Comparison of ENCODE assay signal across 8 cellular contexts in genomic region chr17:7219434-7219811, GRCh38. TPM values are rescaled to one million over a fixed set of nuclear protein-coding genes. Genes with fewer than 3 reads are reported as not detected.
A peak's percentile ranks its signal among the peaks of the same experiment; 100 is the strongest.
DNase-seq lines count a peak whose midpoint lies in the region; ATAC-seq, FAIRE-seq and TF ChIP-seq lines count a peak whose summit lies in the region.

No MANE protein-coding gene starts in this region.

- H3K9ac ChIP-seq in HepG2 (ENCODE audit: insufficient read depth, low read depth, low read length), result peak overlapping the region; percentile 90

- peak overlapping the region; percentile 98 for H3K4me3 Mint-ChIP-seq in activated CD4-positive, alpha-beta T cell treated with anti-CD3 and anti-CD28 coated beads, Interleukin-2, amount 10 ng/mL, durations not matched to agents 24 days and 14 days

- H3K4me1 ChIP-seq in ascending aorta (peaks cover 23 to 40% of the 10 kb centered on the region in 2 donors), HepG2 (ENCODE audit: insufficient read depth, low read length) (peaks cover 67% of the 10 kb centered on the region), thoracic aorta (ENCODE audit: control insufficient read depth in 1 of 2, low read depth in 2 of 2) (peaks cover 29 to 54% of the 10 kb centered on the region in 2 donors)

- no peak for DNase-seq in activated CD4-positive, alpha-beta T cell treated with anti-CD3 and anti-CD28 coated beads, Interleukin-2, amount 10 ng/mL, durations not matched to agents 24 days and 14 days
- no peak for DNase-seq in activated CD4-positive, alpha-beta T cell treated with anti-CD3 and anti-CD28 coated beads, Interleukin-2, amount 50 U/mL, for 1 hour
- DNase-seq in ascending aorta (ENCODE audit: low spot score in 2 of 2) (no peak), HepG2 (ENCODE audit: low spot score) (no peak), thoracic aorta (ENCODE audit: low spot score) (no peak), NCI-H1105 (lab: John Stamatoyannopoulos, UW) (no peak), midbrain (lab: John Stamatoyannopoulos, UW) (no peak)
- DNase-seq in activated CD4-positive, CD25-positive, alpha-beta regulatory T cell (lab: John Stamatoyannopoulos, UW), result no peak

- BruUV-seq in HepG2 (replicated peaks; lab: Mats Ljungman, UMichigan), result no TSS peak

- peak overlapping the region; percentile 68 for H2AFZ ChIP-seq in HepG2 (ENCODE audit: low read length)

- TF ChIP-seq POLR2A in HepG2 (IDR thresholded peaks at IDR 0.05; ENCODE audit: insufficient read depth in 1 of 2, low read depth in 2 of 2, low read length in 2 of 2), result no peak

- FAIRE-seq in HepG2 (lab: Jason Lieb, UNC), result no peak

- ATAC-seq in HepG2 (no peak; the same call in 1 of the 3 replicates), thoracic aorta (ENCODE audit: insufficient number of reproducible peaks, low FRiP score, low read depth) (no peak)

- H3K4me1 Mint-ChIP-seq in activated CD4-positive, alpha-beta T cell treated with anti-CD3 and anti-CD28 coated beads, Interleukin-2, amount 10 ng/mL, durations not matched to agents 24 days and 14 days, result peaks cover 56% of the 10 kb centered on the region

- H3K36me3 Mint-ChIP-seq in activated CD4-positive, alpha-beta T cell treated with anti-CD3 and anti-CD28 coated beads, Interleukin-2, amount 10 ng/mL, durations not matched to agents 24 days and 14 days (ENCODE audit: low read depth), result peaks cover 21% of the 10 kb centered on the region

- H3K4me3 ChIP-seq in ascending aorta (peak overlapping the region; percentile 81 to 98), HepG2 (replicated peaks in 1 of 3; ENCODE audit: insufficient read depth in 1 of 3, low read depth in 2 of 3, low read length in 3 of 3) (peak overlapping the region; percentile 73 to 93 (median 90)), thoracic aorta (peak overlapping the region; percentile 83)

- CTCF ChIA-PET in HepG2 (lab: Yijun Ruan, JAX; ENCODE audit: low intra/inter-chr PET ratio, low total read pairs), result no interaction called here

- WGBS in HepG2 (ENCODE audit: low lambda C conversion rate), result under 1% methylated on average over 9 of the region's 10 CpGs

- peak overlapping the region; percentile 99 for H3K4me2 ChIP-seq in HepG2 (ENCODE audit: low read depth, low read length)

- no peak for TF ChIP-seq RAD21 in HepG2 (CRISPR knock-in tag; IDR thresholded peaks at IDR 0.05)

- POLR2A ChIA-PET in HepG2 (lab: Yijun Ruan, JAX), result interaction anchor here (0.8 to 6.8 kb wide), 22 partner anchors 10 to 184 kb away, joined by 3 to 140 read pairs (median 8); partner anchors contain the start of genes ASGR1, ASGR2, CTDNEP1 and DVL2

- H3K27ac Mint-ChIP-seq in activated CD4-positive, alpha-beta T cell treated with anti-CD3 and anti-CD28 coated beads, Interleukin-2, amount 10 ng/mL, durations not matched to agents 24 days and 14 days, result peak overlapping the region; percentile 97

- intact Hi-C loops in activated CD4-positive, alpha-beta T cell treated with anti-CD3 and anti-CD28 coated beads, Interleukin-2, amount 10 ng/mL, durations not matched to agents 24 days and 14 days (cut with micrococcal nuclease), result loop anchor here (1.0 to 5.0 kb wide), 2 partner anchors 15 to 218 kb away; partner anchors contain the start of genes DVL2, FGF11 and TMEM102
- intact Hi-C loops in ascending aorta (cut with DNase I), result loop anchor here (1.0 to 10.0 kb wide), 2 partner anchors 20 to 615 kb away; partner anchors contain the start of genes KDM6B and PHF23
- intact Hi-C loops in HepG2 (cut with micrococcal nuclease; ENCODE audit: unreplicated experiment), result no loop called here

- H3K27ac ChIP-seq in ascending aorta (peak overlapping the region; percentile 96 to 100), HepG2 (ENCODE audit: extremely low read length, insufficient read depth, low read length) (peak overlapping the region; percentile 96), thoracic aorta (peak overlapping the region; percentile 89 to 90)

- peaks cover 14% of the 10 kb centered on the region for H3K79me2 ChIP-seq in HepG2 (ENCODE audit: insufficient read depth, low read length)

- no peak for TF ChIP-seq CTCF in ascending aorta (IDR thresholded peaks at IDR 0.05)
- TF ChIP-seq CTCF in HepG2 (CRISPR knock-in tag; IDR thresholded peaks at IDR 0.05), result no peak
- no peak for TF ChIP-seq CTCF in thoracic aorta (IDR thresholded peaks at IDR 0.05)

- H3K36me3 ChIP-seq in ascending aorta (peaks cover 25 to 26% of the 10 kb centered on the region in 2 donors), HepG2 (replicated peaks in 1 of 2; ENCODE audit: control insufficient read depth in 1 of 2, insufficient read depth in 2 of 2, low read length in 2 of 2) (peaks cover 5 to 34% of the 10 kb centered on the region in 2 experiments; a peak in 4 of 5 replicates), thoracic aorta (peaks cover 9% of the 10 kb centered on the region)

- H3K27me3 Mint-ChIP-seq in activated CD4-positive, alpha-beta T cell treated with anti-CD3 and anti-CD28 coated beads, Interleukin-2, amount 10 ng/mL, durations not matched to agents 24 days and 14 days, result peaks cover 2% of the 10 kb centered on the region

- H3K9me3 ChIP-seq in ascending aorta, result no peaks in the 10 kb centered on the region
- H3K9me3 ChIP-seq in HepG2 (ENCODE audit: low read length), result no peaks in the 10 kb centered on the region
- no peaks in the 10 kb centered on the region for H3K9me3 ChIP-seq in thoracic aorta

- no peaks in the 10 kb centered on the region for H3K27me3 ChIP-seq in ascending aorta
- H3K27me3 ChIP-seq in HepG2 (ENCODE audit: control insufficient read depth in 1 of 2, insufficient read depth in 2 of 2, low read length in 2 of 2), result peaks cover 0 to 4% of the 10 kb centered on the region in 2 experiments; a peak in 2 of 5 replicates
- no peaks in the 10 kb centered on the region for H3K27me3 ChIP-seq in thoracic aorta (replicated peaks; ENCODE audit: insufficient read depth)

- in situ Hi-C loops in HepG2 (cut with HindIII; ENCODE audit: extremely low pct_ligation_motif_present, low pct_unique_long_range_greater_than_20kb), result loop anchor here (5.0 kb wide), 1 partner anchor 42 kb away; the partner anchor contains the start of gene ASGR1

- TF ChIP-seq EP300 in HepG2 (IDR thresholded peaks at IDR 0.05; ENCODE audit: low read depth in 2 of 2, low read length in 2 of 2) (no peak), HepG2 (CRISPR knock-in tag; IDR thresholded peaks at IDR 0.05; ENCODE audit: borderline replicate concordance) (no peak)

- no peaks in the 10 kb centered on the region for H3K9me3 Mint-ChIP-seq in activated CD4-positive, alpha-beta T cell treated with anti-CD3 and anti-CD28 coated beads, Interleukin-2, amount 10 ng/mL, durations not matched to agents 24 days and 14 days

- H4K20me1 ChIP-seq in HepG2 (ENCODE audit: insufficient read depth, low read length), result peaks cover 10% of the 10 kb centered on the region; the same call in 1 of the 2 replicates

RNA-seq across cellular contexts. Expression of gene DLG4, which starts 0.2 kb away (rescaled TPM):
- total RNA-seq in activated CD4-positive, alpha-beta T cell treated with anti-CD3 and anti-CD28 coated beads, Interleukin-2, amount 10 ng/mL, durations not matched to agents 24 days and 14 days, result 12.4 and 14.0 TPM in 2 replicates
- total RNA-seq in ascending aorta (34.9 TPM), HepG2 (2016; rRNA removed; fragmentation: Illumina TruSeq; extraction: Trizol) (0.25 and 0.71 TPM in 2 replicates), thoracic aorta (10 to 100 TPM; 14.0 to 14.8 TPM)
- under 0.01 TPM in 1 of 2 replicates, not detected in the other for total RNA-seq in HepG2 (2016; cell fraction: cytosol; rRNA removed; fragmentation: Illumina TruSeq; extraction: Trizol; ENCODE audit: low read depth)
- total RNA-seq in HepG2 (2016; cell fraction: insoluble cytoplasmic fraction; rRNA removed; fragmentation: Illumina TruSeq; extraction: Trizol), result 0.40 and 0.69 TPM in 2 replicates
- 0.40 and 0.52 TPM in 2 replicates for total RNA-seq in HepG2 (2016; cell fraction: membrane; rRNA removed; fragmentation: Illumina TruSeq; extraction: Trizol)
- total RNA-seq in HepG2 (2016; cell fraction: nucleus; rRNA removed; fragmentation: Illumina TruSeq; extraction: Trizol), result 1.3 and 1.6 TPM in 2 replicates
- 3.9 and 4.3 TPM in 2 replicates for polyA plus RNA-seq in HepG2 (2011; rRNA removed)
- polyA plus RNA-seq in HepG2 (2011; cell fraction: cytosol; rRNA removed), result 1.1 and 2.0 TPM in 2 replicates
- polyA plus RNA-seq in HepG2 (2011; cell fraction: nucleus; rRNA removed), result 22.1 and 26.3 TPM in 2 replicates
- polyA plus RNA-seq in HepG2 (2012), result 3.7 and 4.4 TPM in 2 replicates
- 0.18 and 0.33 TPM in 2 replicates for polyA plus RNA-seq in HepG2 (2016; cell fraction: cytosol; fragmentation: Illumina TruSeq; extraction: Trizol; ENCODE audit: low read depth)
- 0.32 and 0.49 TPM in 2 replicates for polyA plus RNA-seq in HepG2 (2016; cell fraction: insoluble cytoplasmic fraction; fragmentation: Illumina TruSeq; extraction: Trizol; ENCODE audit: low read depth)
- 0.53 and 0.70 TPM in 2 replicates for polyA plus RNA-seq in HepG2 (2016; cell fraction: membrane; fragmentation: Illumina TruSeq; extraction: Trizol; ENCODE audit: low read depth)
- 2.4 and 4.5 TPM in 2 replicates for polyA plus RNA-seq in HepG2 (2016; cell fraction: nucleus; fragmentation: Illumina TruSeq; extraction: Trizol; ENCODE audit: insufficient read depth, low read depth)
- polyA minus RNA-seq in HepG2 (2011; rRNA and poly(A)+ RNA removed; ENCODE audit: low replicate concordance), result 3.3 and 3.4 TPM in 2 replicates
- polyA minus RNA-seq in HepG2 (2011; cell fraction: cytosol; rRNA and poly(A)+ RNA removed), result 2.1 and 2.4 TPM in 2 replicates
- 4.0 and 4.2 TPM in 2 replicates for polyA minus RNA-seq in HepG2 (2011; cell fraction: nucleus; rRNA and poly(A)+ RNA removed)

RNA-seq across cellular contexts. Expression of gene ACADVL, which starts 0.3 kb away (rescaled TPM):
- total RNA-seq in activated CD4-positive, alpha-beta T cell treated with anti-CD3 and anti-CD28 coated beads, Interleukin-2, amount 10 ng/mL, durations not matched to agents 24 days and 14 days, result 244 and 267 TPM in 2 replicates
- total RNA-seq in ascending aorta (1,048 TPM), HepG2 (2016; rRNA removed; fragmentation: Illumina TruSeq; extraction: Trizol) (106 and 219 TPM in 2 replicates), thoracic aorta (100 to 1,000 TPM; 369 to 471 TPM)
- 29.7 and 32.3 TPM in 2 replicates for total RNA-seq in HepG2 (2016; cell fraction: cytosol; rRNA removed; fragmentation: Illumina TruSeq; extraction: Trizol; ENCODE audit: low read depth)
- 112 and 237 TPM in 2 replicates for total RNA-seq in HepG2 (2016; cell fraction: insoluble cytoplasmic fraction; rRNA removed; fragmentation: Illumina TruSeq; extraction: Trizol)
- total RNA-seq in HepG2 (2016; cell fraction: membrane; rRNA removed; fragmentation: Illumina TruSeq; extraction: Trizol), result 44.6 and 53.4 TPM in 2 replicates
- 207 and 230 TPM in 2 replicates for total RNA-seq in HepG2 (2016; cell fraction: nucleus; rRNA removed; fragmentation: Illumina TruSeq; extraction: Trizol)
- polyA plus RNA-seq in HepG2 (2011; rRNA removed), result 412 and 521 TPM in 2 replicates
- 135 and 196 TPM in 2 replicates for polyA plus RNA-seq in HepG2 (2011; cell fraction: cytosol; rRNA removed)
- 5,199 and 5,548 TPM in 2 replicates for polyA plus RNA-seq in HepG2 (2011; cell fraction: nucleus; rRNA removed)
- polyA plus RNA-seq in HepG2 (2012), result 315 and 441 TPM in 2 replicates
- 17.9 and 19.9 TPM in 2 replicates for polyA plus RNA-seq in HepG2 (2016; cell fraction: cytosol; fragmentation: Illumina TruSeq; extraction: Trizol; ENCODE audit: low read depth)
- polyA plus RNA-seq in HepG2 (2016; cell fraction: insoluble cytoplasmic fraction; fragmentation: Illumina TruSeq; extraction: Trizol; ENCODE audit: low read depth), result 93.8 and 107 TPM in 2 replicates
- polyA plus RNA-seq in HepG2 (2016; cell fraction: membrane; fragmentation: Illumina TruSeq; extraction: Trizol; ENCODE audit: low read depth), result 31.9 and 34.8 TPM in 2 replicates
- polyA plus RNA-seq in HepG2 (2016; cell fraction: nucleus; fragmentation: Illumina TruSeq; extraction: Trizol; ENCODE audit: insufficient read depth, low read depth), result 578 and 583 TPM in 2 replicates
- polyA minus RNA-seq in HepG2 (2011; rRNA and poly(A)+ RNA removed; ENCODE audit: low replicate concordance), result 253 and 530 TPM in 2 replicates
- polyA minus RNA-seq in HepG2 (2011; cell fraction: cytosol; rRNA and poly(A)+ RNA removed), result 79.8 and 87.7 TPM in 2 replicates
- polyA minus RNA-seq in HepG2 (2011; cell fraction: nucleus; rRNA and poly(A)+ RNA removed), result 354 and 373 TPM in 2 replicates

RNA-seq across cellular contexts. Expression of gene DVL2, which starts 14.9 kb away (rescaled TPM):
- total RNA-seq in activated CD4-positive, alpha-beta T cell treated with anti-CD3 and anti-CD28 coated beads, Interleukin-2, amount 10 ng/mL, durations not matched to agents 24 days and 14 days, result 71.1 and 77.7 TPM in 2 replicates
- total RNA-seq in ascending aorta (17.2 TPM), HepG2 (2016; rRNA removed; fragmentation: Illumina TruSeq; extraction: Trizol) (27.2 and 38.2 TPM in 2 replicates), thoracic aorta (10 to 100 TPM; 52.8 to 68.5 TPM)
- total RNA-seq in HepG2 (2016; cell fraction: cytosol; rRNA removed; fragmentation: Illumina TruSeq; extraction: Trizol; ENCODE audit: low read depth), result 37.2 and 38.8 TPM in 2 replicates
- total RNA-seq in HepG2 (2016; cell fraction: insoluble cytoplasmic fraction; rRNA removed; fragmentation: Illumina TruSeq; extraction: Trizol), result 22.7 and 41.3 TPM in 2 replicates
- 32.1 and 32.7 TPM in 2 replicates for total RNA-seq in HepG2 (2016; cell fraction: membrane; rRNA removed; fragmentation: Illumina TruSeq; extraction: Trizol)
- 38.1 and 39.7 TPM in 2 replicates for total RNA-seq in HepG2 (2016; cell fraction: nucleus; rRNA removed; fragmentation: Illumina TruSeq; extraction: Trizol)
- 5.7 and 7.0 TPM in 2 replicates for polyA plus RNA-seq in HepG2 (2011; rRNA removed)
- 4.7 and 6.4 TPM in 2 replicates for polyA plus RNA-seq in HepG2 (2011; cell fraction: cytosol; rRNA removed)
- polyA plus RNA-seq in HepG2 (2011; cell fraction: nucleus; rRNA removed), result 29.2 and 36.2 TPM in 2 replicates
- polyA plus RNA-seq in HepG2 (2012), result 20.0 and 24.6 TPM in 2 replicates
- 11.1 and 12.5 TPM in 2 replicates for polyA plus RNA-seq in HepG2 (2016; cell fraction: cytosol; fragmentation: Illumina TruSeq; extraction: Trizol; ENCODE audit: low read depth)
- polyA plus RNA-seq in HepG2 (2016; cell fraction: insoluble cytoplasmic fraction; fragmentation: Illumina TruSeq; extraction: Trizol; ENCODE audit: low read depth), result 22.5 and 26.2 TPM in 2 replicates
- 18.3 and 21.6 TPM in 2 replicates for polyA plus RNA-seq in HepG2 (2016; cell fraction: membrane; fragmentation: Illumina TruSeq; extraction: Trizol; ENCODE audit: low read depth)
- polyA plus RNA-seq in HepG2 (2016; cell fraction: nucleus; fragmentation: Illumina TruSeq; extraction: Trizol; ENCODE audit: insufficient read depth, low read depth), result 51.6 and 51.8 TPM in 2 replicates
- polyA minus RNA-seq in HepG2 (2011; rRNA and poly(A)+ RNA removed; ENCODE audit: low replicate concordance), result 35.3 and 40.5 TPM in 2 replicates
- 10.3 and 10.8 TPM in 2 replicates for polyA minus RNA-seq in HepG2 (2011; cell fraction: cytosol; rRNA and poly(A)+ RNA removed)
- polyA minus RNA-seq in HepG2 (2011; cell fraction: nucleus; rRNA and poly(A)+ RNA removed), result 33.6 and 37.0 TPM in 2 replicates

RNA-seq across cellular contexts. Expression of gene PHF23, which starts 19.8 kb away (rescaled TPM):
- 46.2 and 51.7 TPM in 2 replicates for total RNA-seq in activated CD4-positive, alpha-beta T cell treated with anti-CD3 and anti-CD28 coated beads, Interleukin-2, amount 10 ng/mL, durations not matched to agents 24 days and 14 days
- total RNA-seq in ascending aorta (13.3 TPM), HepG2 (2016; rRNA removed; fragmentation: Illumina TruSeq; extraction: Trizol) (33.2 and 37.5 TPM in 2 replicates), thoracic aorta (10 to 100 TPM; 25.1 to 44.7 TPM)
- 10.5 and 10.6 TPM in 2 replicates for total RNA-seq in HepG2 (2016; cell fraction: cytosol; rRNA removed; fragmentation: Illumina TruSeq; extraction: Trizol; ENCODE audit: low read depth)
- 33.3 and 34.6 TPM in 2 replicates for total RNA-seq in HepG2 (2016; cell fraction: insoluble cytoplasmic fraction; rRNA removed; fragmentation: Illumina TruSeq; extraction: Trizol)
- 23.7 and 24.5 TPM in 2 replicates for total RNA-seq in HepG2 (2016; cell fraction: membrane; rRNA removed; fragmentation: Illumina TruSeq; extraction: Trizol)
- 13.4 and 18.2 TPM in 2 replicates for total RNA-seq in HepG2 (2016; cell fraction: nucleus; rRNA removed; fragmentation: Illumina TruSeq; extraction: Trizol)
- polyA plus RNA-seq in HepG2 (2011; rRNA removed), result 27.6 and 30.9 TPM in 2 replicates
- 19.6 and 22.8 TPM in 2 replicates for polyA plus RNA-seq in HepG2 (2011; cell fraction: cytosol; rRNA removed)
- 13.4 and 14.0 TPM in 2 replicates for polyA plus RNA-seq in HepG2 (2011; cell fraction: nucleus; rRNA removed)
- 18.6 and 20.8 TPM in 2 replicates for polyA plus RNA-seq in HepG2 (2012)
- polyA plus RNA-seq in HepG2 (2016; cell fraction: cytosol; fragmentation: Illumina TruSeq; extraction: Trizol; ENCODE audit: low read depth), result 5.8 and 6.4 TPM in 2 replicates
- polyA plus RNA-seq in HepG2 (2016; cell fraction: insoluble cytoplasmic fraction; fragmentation: Illumina TruSeq; extraction: Trizol; ENCODE audit: low read depth), result 41.4 and 41.6 TPM in 2 replicates
- polyA plus RNA-seq in HepG2 (2016; cell fraction: membrane; fragmentation: Illumina TruSeq; extraction: Trizol; ENCODE audit: low read depth), result 11.9 and 12.0 TPM in 2 replicates
- polyA plus RNA-seq in HepG2 (2016; cell fraction: nucleus; fragmentation: Illumina TruSeq; extraction: Trizol; ENCODE audit: insufficient read depth, low read depth), result 31.1 and 36.5 TPM in 2 replicates
- polyA minus RNA-seq in HepG2 (2011; rRNA and poly(A)+ RNA removed; ENCODE audit: low replicate concordance), result 20.5 and 70.5 TPM in 2 replicates
- polyA minus RNA-seq in HepG2 (2011; cell fraction: cytosol; rRNA and poly(A)+ RNA removed), result 13.2 and 14.7 TPM in 2 replicates
- 9.0 and 11.4 TPM in 2 replicates for polyA minus RNA-seq in HepG2 (2011; cell fraction: nucleus; rRNA and poly(A)+ RNA removed)

RNA-seq across cellular contexts. Expression of gene GABARAP, which starts 22.8 kb away (rescaled TPM):
- total RNA-seq in activated CD4-positive, alpha-beta T cell treated with anti-CD3 and anti-CD28 coated beads, Interleukin-2, amount 10 ng/mL, durations not matched to agents 24 days and 14 days, result 124 and 126 TPM in 2 replicates
- total RNA-seq in ascending aorta (422 TPM), HepG2 (2016; rRNA removed; fragmentation: Illumina TruSeq; extraction: Trizol) (161 and 239 TPM in 2 replicates), thoracic aorta (100 to 1,000 TPM; 187 to 446 TPM)
- 90.5 and 100 TPM in 2 replicates for total RNA-seq in HepG2 (2016; cell fraction: cytosol; rRNA removed; fragmentation: Illumina TruSeq; extraction: Trizol; ENCODE audit: low read depth)
- 168 and 250 TPM in 2 replicates for total RNA-seq in HepG2 (2016; cell fraction: insoluble cytoplasmic fraction; rRNA removed; fragmentation: Illumina TruSeq; extraction: Trizol)
- total RNA-seq in HepG2 (2016; cell fraction: membrane; rRNA removed; fragmentation: Illumina TruSeq; extraction: Trizol), result 138 and 155 TPM in 2 replicates
- 68.4 and 69.0 TPM in 2 replicates for total RNA-seq in HepG2 (2016; cell fraction: nucleus; rRNA removed; fragmentation: Illumina TruSeq; extraction: Trizol)
- 274 and 310 TPM in 2 replicates for polyA plus RNA-seq in HepG2 (2011; rRNA removed)
- polyA plus RNA-seq in HepG2 (2011; cell fraction: cytosol; rRNA removed), result 305 and 428 TPM in 2 replicates
- polyA plus RNA-seq in HepG2 (2011; cell fraction: nucleus; rRNA removed), result 83.2 and 122 TPM in 2 replicates
- polyA plus RNA-seq in HepG2 (2012), result 331 and 348 TPM in 2 replicates
- 210 and 241 TPM in 2 replicates for polyA plus RNA-seq in HepG2 (2016; cell fraction: cytosol; fragmentation: Illumina TruSeq; extraction: Trizol; ENCODE audit: low read depth)
- polyA plus RNA-seq in HepG2 (2016; cell fraction: insoluble cytoplasmic fraction; fragmentation: Illumina TruSeq; extraction: Trizol; ENCODE audit: low read depth), result 472 and 477 TPM in 2 replicates
- 260 and 279 TPM in 2 replicates for polyA plus RNA-seq in HepG2 (2016; cell fraction: membrane; fragmentation: Illumina TruSeq; extraction: Trizol; ENCODE audit: low read depth)
- 204 and 210 TPM in 2 replicates for polyA plus RNA-seq in HepG2 (2016; cell fraction: nucleus; fragmentation: Illumina TruSeq; extraction: Trizol; ENCODE audit: insufficient read depth, low read depth)
- polyA minus RNA-seq in HepG2 (2011; rRNA and poly(A)+ RNA removed; ENCODE audit: low replicate concordance), result 234 and 265 TPM in 2 replicates
- 83.4 and 114 TPM in 2 replicates for polyA minus RNA-seq in HepG2 (2011; cell fraction: cytosol; rRNA and poly(A)+ RNA removed)
- polyA minus RNA-seq in HepG2 (2011; cell fraction: nucleus; rRNA and poly(A)+ RNA removed), result 37.2 and 53.3 TPM in 2 replicates
